22 cellular contexts compared by ENCODE assay signal in genomic region chr1:209483691-209484090, GRCh38.
DNase-seq lines count a peak whose midpoint lies in the region; ATAC-seq, FAIRE-seq and TF ChIP-seq lines count a peak whose summit lies in the region.
"Had no signal": no experiment of that assay in that cellular context is flagged by ENCODE, and none has a peak within 500 bp of the region (broad histone marks: within the 10 kb centered on the region; RNA-seq: fewer than 3 reads in every experiment).

No MANE protein-coding gene starts in this region.

- H2AK5ac ChIP-seq in mesendoderm (ENCODE audit: low read length), result no peak overlapping the region

- H3K4me3 Mint-ChIP-seq in astrocyte (ENCODE audit: unreplicated experiment) (no peak overlapping the region), Caco-2 (ENCODE audit: unreplicated experiment) (no peak overlapping the region)
- H3K4me3 Mint-ChIP-seq: CD4-positive, CD25-positive, alpha-beta regulatory T cell; HFFc6 had no signal

- H2BK120ac ChIP-seq in mesendoderm (ENCODE audit: low read depth, low read length), result no peak overlapping the region

- peaks cover 8% of the 10 kb centered on the region for H3K4me1 Mint-ChIP-seq in astrocyte (ENCODE audit: low read depth, unreplicated experiment)
- H3K4me1 Mint-ChIP-seq in Caco-2 (ENCODE audit: low read depth, unreplicated experiment), result no peaks in the 10 kb centered on the region

- WGBS in mesendoderm (ENCODE audit: extremely low coverage, insufficient coverage, low lambda C conversion rate), result no CpG with 5 or more reads among the region's 4 CpGs

- no peak overlapping the region for H2BK15ac ChIP-seq in mesendoderm (replicated peaks; ENCODE audit: low read depth)

- CTCF ChIA-PET in Caco-2 (lab: Charles Lee), result no interaction called here

- H3K23ac ChIP-seq in mesendoderm (ENCODE audit: low read length), result no peak overlapping the region

- H3K4me2 ChIP-seq in astrocyte (ENCODE audit: low read length), result no peak overlapping the region
- H3K4me2 ChIP-seq in mesendoderm (ENCODE audit: low read length), result no peak overlapping the region

- TF ChIP-seq CTCF in astrocyte (IDR thresholded peaks at IDR 0.05; ENCODE audit: insufficient read depth, low read depth, low read length) (no peak), Caco-2 (IDR thresholded peaks at IDR 0.05; ENCODE audit: insufficient read depth in 1 of 2, low read depth in 1 of 2, low read length in 1 of 2, severe bottlenecking in 1 of 2, unreplicated experiment in 1 of 2) (no peak)

- no peak overlapping the region for H3K18ac ChIP-seq in mesendoderm (ENCODE audit: low read length)

- no peak overlapping the region for H4K8ac ChIP-seq in mesendoderm (ENCODE audit: low read depth, low read length)

- H3K36me3 ChIP-seq in astrocyte (ENCODE audit: insufficient read depth, low read length) (no peaks in the 10 kb centered on the region), mesendoderm (ENCODE audit: control insufficient read depth, insufficient read depth, low read length) (no peaks in the 10 kb centered on the region), Caco-2 (ENCODE audit: control insufficient read depth, insufficient read depth, low read length) (no peaks in the 10 kb centered on the region)
- H3K36me3 ChIP-seq: BE2C had no signal

- intact Hi-C loops in Caco-2 (cut with micrococcal nuclease; ENCODE audit: unreplicated experiment), result no loop called here

- no peak for ATAC-seq in GM21381 (IDR thresholded peaks at IDR 0.05; ENCODE audit: unreplicated experiment)
- no peak for ATAC-seq in HG03280 (IDR thresholded peaks at IDR 0.05; ENCODE audit: unreplicated experiment)
- ATAC-seq: HCT116 had no signal

- H3K27me3 ChIP-seq in astrocyte (ENCODE audit: insufficient read depth, low read length) (no peaks in the 10 kb centered on the region), mesendoderm (ENCODE audit: insufficient read depth, low read length, poor library complexity) (no peaks in the 10 kb centered on the region), Caco-2 (replicated peaks; ENCODE audit: control insufficient read depth, insufficient read depth, low read length) (no peaks in the 10 kb centered on the region)
- H3K27me3 ChIP-seq: BE2C had no signal

- H3K9me3 ChIP-seq in astrocyte (ENCODE audit: insufficient read depth, low read depth, low read length), result no peaks in the 10 kb centered on the region
- H3K9me3 ChIP-seq in Caco-2, result no peaks in the 10 kb centered on the region
- H3K9me3 ChIP-seq: BE2C had no signal

- H2BK5ac ChIP-seq in mesendoderm (ENCODE audit: low read length), result no peak overlapping the region

- H3K9me3 Mint-ChIP-seq in astrocyte (ENCODE audit: unreplicated experiment), result peaks cover 1% of the 10 kb centered on the region
- H3K9me3 Mint-ChIP-seq in Caco-2 (ENCODE audit: unreplicated experiment), result no peaks in the 10 kb centered on the region
- H3K9me3 Mint-ChIP-seq: HFFc6 had no signal

- POLR2A ChIA-PET in Caco-2 (lab: Charles Lee), result no interaction called here

- H3K27ac ChIP-seq in astrocyte (ENCODE audit: low read depth, low read length), result no peak overlapping the region
- H3K27ac ChIP-seq in mesendoderm (ENCODE audit: low read depth, low read length), result peak overlapping the region; percentile 2

- H3K4me3 ChIP-seq in astrocyte (ENCODE audit: insufficient read depth, low read depth, low read length), result no peak overlapping the region
- H3K4me3 ChIP-seq in mesendoderm (ENCODE audit: low read length), result no peak overlapping the region
- H3K4me3 ChIP-seq in Caco-2 (ENCODE audit: low read depth, low read length), result no peak overlapping the region

- H4K20me1 ChIP-seq in astrocyte (ENCODE audit: insufficient read depth, low read length), result no peaks in the 10 kb centered on the region

- no peak overlapping the region for H4K5ac ChIP-seq in mesendoderm (ENCODE audit: low read length)

- no peak overlapping the region for H3K4ac ChIP-seq in mesendoderm (ENCODE audit: low read depth, low read length)

- FAIRE-seq in astrocyte (lab: Jason Lieb, UNC), result peak; percentile 9
- FAIRE-seq: A204.1, G401.6, GM12891, GM19239 had no signal

- DNase-seq in ELR (ENCODE audit: low read depth) (peak; percentile 27), NCI-H226 (peak; percentile 55), astrocyte (ENCODE audit: low read depth) (no peak), mesendoderm (peak; percentile 68), SIG-M5 treated with dmso at 0.1 percent for 504 hours (lab: John Stamatoyannopoulos, UW; ENCODE audit: unreplicated experiment) (no peak), Caco-2 (no peak)
- DNase-seq: ACHN; BE2C; C1 segment of cervical spinal cord; CD4-positive, CD25-positive, alpha-beta regulatory T cell; DMS79; GOT3; H7; HFFc6; KG1 had no signal

- no peak overlapping the region for H2AFZ ChIP-seq in astrocyte (ENCODE audit: low read depth, low read length)

- no peak overlapping the region for H3K27ac Mint-ChIP-seq in astrocyte (ENCODE audit: unreplicated experiment)
- H3K27ac Mint-ChIP-seq in Caco-2 (ENCODE audit: unreplicated experiment), result no peak overlapping the region
- H3K27ac Mint-ChIP-seq: CD4-positive, CD25-positive, alpha-beta regulatory T cell; HFFc6 had no signal

- no peaks in the 10 kb centered on the region for H3K79me1 ChIP-seq in mesendoderm (ENCODE audit: low read length)

- H3K27me3 Mint-ChIP-seq in astrocyte (ENCODE audit: low read depth, unreplicated experiment) (peaks cover 12% of the 10 kb centered on the region), Caco-2 (ENCODE audit: insufficient read depth, unreplicated experiment) (peaks cover 6% of the 10 kb centered on the region)
- H3K27me3 Mint-ChIP-seq: CD4-positive, CD25-positive, alpha-beta regulatory T cell had no signal

- no peaks in the 10 kb centered on the region for H3K36me3 Mint-ChIP-seq in astrocyte (ENCODE audit: low read depth, unreplicated experiment)
- peaks cover 5% of the 10 kb centered on the region for H3K36me3 Mint-ChIP-seq in Caco-2 (ENCODE audit: insufficient read depth, unreplicated experiment)
- H3K36me3 Mint-ChIP-seq: CD4-positive, CD25-positive, alpha-beta regulatory T cell had no signal

- H3K79me2 ChIP-seq in astrocyte (ENCODE audit: insufficient read depth, low read length) (no peaks in the 10 kb centered on the region), mesendoderm (ENCODE audit: control insufficient read depth, insufficient read depth, low read length) (no peaks in the 10 kb centered on the region)

- no peak overlapping the region for H3K56ac ChIP-seq in mesendoderm (ENCODE audit: low read length)

- H3K4me1 ChIP-seq in astrocyte (ENCODE audit: insufficient read depth, low read length) (peaks cover 5% of the 10 kb centered on the region), mesendoderm (ENCODE audit: control insufficient read depth, low read depth, low read length) (peaks cover 7% of the 10 kb centered on the region), Caco-2 (no peaks in the 10 kb centered on the region)

- no TSS peak for BruUV-seq in Caco-2 (replicated peaks; lab: Mats Ljungman, UMichigan)

- H3K9ac ChIP-seq in astrocyte (ENCODE audit: low read length) (no peak overlapping the region), mesendoderm (ENCODE audit: low read length) (no peak overlapping the region)

Comparison
In these comparisons a context has a peak if more than half of its experiments do, and no peak if none do; other contexts are left out.
1. DNase-seq: peak in ELR (single experiment), NCI-H226 (single experiment) and mesendoderm (single experiment); none in astrocyte (single experiment), SIG-M5 treated with dmso at 0.1 percent for 504 hours (single experiment) and Caco-2 (0 of 2).